1 cellular context compared by ENCODE assay signal in the genomic region with DNA sequence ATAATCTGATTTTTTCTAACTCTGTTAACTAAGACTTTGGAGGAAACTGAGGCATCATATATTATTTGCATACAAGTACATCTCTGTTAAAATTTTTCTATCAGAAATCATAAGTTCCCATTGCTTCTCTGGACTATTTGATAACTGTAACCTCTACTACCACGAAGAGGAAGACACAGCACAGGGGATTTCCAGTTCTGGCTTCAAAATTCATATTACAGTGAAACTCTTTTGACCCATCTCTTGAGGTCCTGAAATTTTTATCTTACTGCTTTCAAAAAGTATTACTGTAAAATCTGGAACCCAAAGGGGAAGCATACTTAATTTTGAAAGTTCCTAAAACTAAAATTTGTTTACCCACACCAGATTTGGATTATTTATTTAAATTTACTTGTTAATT.
TF ChIP-seq lines count a peak whose summit lies in the region.

No MANE protein-coding gene starts in this region.

TF ChIP-seq in WTC11, 78 proteins besides CTCF, POLR2A, EP300 and RAD21 (continued from another document):
- TF ChIP-seq, protein P1, sequence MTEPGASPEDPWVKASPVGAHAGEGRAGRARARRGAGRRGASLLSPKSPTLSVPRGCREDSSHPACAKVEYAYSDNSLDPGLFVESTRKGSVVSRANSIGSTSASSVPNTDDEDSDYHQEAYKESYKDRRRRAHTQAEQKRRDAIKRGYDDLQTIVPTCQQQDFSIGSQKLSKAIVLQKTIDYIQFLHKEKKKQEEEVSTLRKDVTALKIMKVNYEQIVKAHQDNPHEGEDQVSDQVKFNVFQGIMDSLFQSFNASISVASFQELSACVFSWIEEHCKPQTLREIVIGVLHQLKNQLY (CRISPR knock-in tag; IDR thresholded peaks at IDR 0.05), result no peak
- TF ChIP-seq ZNF317 (CRISPR knock-in tag; IDR thresholded peaks at IDR 0.05; ENCODE audit: borderline replicate concordance, low read depth) (no peak), JAZF1 (CRISPR knock-in tag; IDR thresholded peaks at IDR 0.05) (no peak), NR2C2 (CRISPR knock-in tag; IDR thresholded peaks at IDR 0.05) (no peak)
